Comparison of ENCODE assay signal across 21 cellular contexts in genomic region chr15:31402003-31402402, GRCh38.
DNase-seq lines count a peak whose midpoint lies in the region; ATAC-seq and TF ChIP-seq lines count a peak whose summit lies in the region.
"Had no signal": no experiment of that assay in that cellular context is flagged by ENCODE, and none has a peak within 500 bp of the region (broad histone marks: within the 10 kb centered on the region; RNA-seq: fewer than 3 reads in every experiment).

No MANE protein-coding gene starts in this region.

- no peak for ATAC-seq in activated CD8-positive, alpha-beta T cell treated with anti-CD3 and anti-CD28 coated beads, Interleukin-2, amount 10 ng/mL, durations not matched to agents 7 days and 5 days
- ATAC-seq in activated CD8-positive, alpha-beta T cell treated with anti-CD3 and anti-CD28 coated beads for 36 hours, result no peak
- ATAC-seq in GM18870 (IDR thresholded peaks at IDR 0.05; ENCODE audit: unreplicated experiment), result no peak
- ATAC-seq: activated naive CD4-positive, alpha-beta T cell treated with anti-CD3 and anti-CD28 coated beads, Interleukin-2, amount 50 U/mL, for 72 hours; HCT116 had no signal

- POLR2A ChIA-PET in activated CD8-positive, alpha-beta T cell treated with anti-CD3 and anti-CD28 coated beads, Interleukin-2, amount 10 ng/mL, durations not matched to agents 7 days and 5 days (lab: Charles Lee), result interaction anchor here (0.6 to 1.9 kb wide), 3 partner anchors 10 to 581 kb away, joined by 3 to 4 read pairs (median 3); no protein-coding TSS in a partner anchor
- POLR2A ChIA-PET in activated CD8-positive, alpha-beta T cell treated with anti-CD3 and anti-CD28 coated beads for 36 hours (lab: Charles Lee), result interaction anchor here (5.3 kb wide), 1 partner anchor 33 kb away, joined by 36 read pairs; no protein-coding TSS in a partner anchor

- H3K36me3 ChIP-seq in adipocyte (ENCODE audit: control insufficient read depth, insufficient read depth, low read length, severe bottlenecking), result no peaks in the 10 kb centered on the region
- peaks cover 0 to 4% of the 10 kb centered on the region in 2 experiments for H3K36me3 ChIP-seq in mesenchymal stem cell (ENCODE audit: control insufficient read depth in 1 of 2, insufficient read depth in 2 of 2, low read depth in 1 of 2, low read length in 2 of 2)
- no peaks in the 10 kb centered on the region for H3K36me3 ChIP-seq in thyroid gland
- H3K36me3 ChIP-seq: neutrophil had no signal

- no peak overlapping the region for H3K18ac ChIP-seq in mesenchymal stem cell (ENCODE audit: low read depth in 1 of 2, low read length in 2 of 2)

- CTCF ChIA-PET in activated CD8-positive, alpha-beta T cell treated with anti-CD3 and anti-CD28 coated beads, Interleukin-2, amount 10 ng/mL, durations not matched to agents 7 days and 5 days (lab: Charles Lee), result interaction anchor here (1.8 kb wide), 1 partner anchor 33 kb away, joined by 8 read pairs; no protein-coding TSS in a partner anchor
- CTCF ChIA-PET in activated CD8-positive, alpha-beta T cell treated with anti-CD3 and anti-CD28 coated beads for 36 hours (lab: Charles Lee), result no interaction called here

- no peak overlapping the region for H2AK5ac ChIP-seq in mesenchymal stem cell (ENCODE audit: low read length, severe bottlenecking)

- H3K23ac ChIP-seq in mesenchymal stem cell (ENCODE audit: low read length in 2 of 2), result no peak overlapping the region

- H3K9ac ChIP-seq in adipocyte (ENCODE audit: low read length), result peak overlapping the region; percentile 66
- peak overlapping the region; percentile 67 for H3K9ac ChIP-seq in mesenchymal stem cell (ENCODE audit: low read length)

- H3K36me3 Mint-ChIP-seq in activated CD8-positive, alpha-beta T cell treated with anti-CD3 and anti-CD28 coated beads, Interleukin-2, amount 10 ng/mL, durations not matched to agents 7 days and 5 days (ENCODE audit: low read depth), result peaks cover 13% of the 10 kb centered on the region
- peaks cover 7% of the 10 kb centered on the region for H3K36me3 Mint-ChIP-seq in activated CD8-positive, alpha-beta T cell treated with anti-CD3 and anti-CD28 coated beads for 36 hours (ENCODE audit: low read depth)

- H3K4me3 Mint-ChIP-seq in activated CD8-positive, alpha-beta T cell treated with anti-CD3 and anti-CD28 coated beads, Interleukin-2, amount 10 ng/mL, durations not matched to agents 7 days and 5 days, result no peak overlapping the region
- no peak overlapping the region for H3K4me3 Mint-ChIP-seq in activated CD8-positive, alpha-beta T cell treated with anti-CD3 and anti-CD28 coated beads for 36 hours

- peak overlapping the region; percentile 48 for H3K27ac Mint-ChIP-seq in activated CD8-positive, alpha-beta T cell treated with anti-CD3 and anti-CD28 coated beads, Interleukin-2, amount 10 ng/mL, durations not matched to agents 7 days and 5 days
- no peak overlapping the region for H3K27ac Mint-ChIP-seq in activated CD8-positive, alpha-beta T cell treated with anti-CD3 and anti-CD28 coated beads for 36 hours
- H3K27ac Mint-ChIP-seq: activated naive CD4-positive, alpha-beta T cell treated with anti-CD3 and anti-CD28 coated beads, Interleukin-2, amount 50 U/mL, for 72 hours had no signal

- H3K9me3 ChIP-seq in adipocyte (ENCODE audit: control insufficient read depth, low read length), result no peaks in the 10 kb centered on the region
- H3K9me3 ChIP-seq in mesenchymal stem cell (ENCODE audit: control insufficient read depth, low read length), result peaks cover 6% of the 10 kb centered on the region
- H3K9me3 ChIP-seq in thyroid gland, result no peaks in the 10 kb centered on the region
- H3K9me3 ChIP-seq: neutrophil had no signal

- no peak overlapping the region for H4K8ac ChIP-seq in mesenchymal stem cell (ENCODE audit: low read length)

- H3K27me3 ChIP-seq in adipocyte (replicated peaks; ENCODE audit: control insufficient read depth, insufficient read depth, low read length) (no peaks in the 10 kb centered on the region), mesenchymal stem cell (ENCODE audit: control insufficient read depth in 1 of 2, insufficient read depth in 1 of 2, low read length in 2 of 2) (no peaks in the 10 kb centered on the region), thyroid gland (no peaks in the 10 kb centered on the region)

- no peak for DNase-seq in activated CD8-positive, alpha-beta T cell treated with anti-CD3 and anti-CD28 coated beads, Interleukin-2, amount 10 ng/mL, durations not matched to agents 7 days and 5 days
- no peak for DNase-seq in activated CD8-positive, alpha-beta T cell treated with anti-CD3 and anti-CD28 coated beads for 36 hours
- no peak for DNase-seq in adipocyte (ENCODE audit: low read depth)
- DNase-seq in mesenchymal stem cell, result no peak
- no peak for DNase-seq in thyroid gland
- no peak for DNase-seq in NCI-H1105 treated with DMSO at 0.1 percent for 48 hours (lab: John Stamatoyannopoulos, UW)
- no peak for DNase-seq in central memory CD4-positive, alpha-beta T cell
- DNase-seq: activated T-cell treated with anti-CD3 and anti-CD28 coated beads, Interleukin-2, amount 50 U/mL, for 48 hours; DMS153; erythroblast; NCI-H748 treated with DMSO at 0.1 percent for 48 hours; SHP77 treated with DMSO at 0.1 percent for 48 hours; stimulated activated naive CD4-positive, alpha-beta T cell; T-helper 2 cell had no signal

- no peak for TF ChIP-seq CTCF in activated CD8-positive, alpha-beta T cell treated with anti-CD3 and anti-CD28 coated beads for 36 hours (IDR thresholded peaks at IDR 0.05)
- no peak for TF ChIP-seq CTCF in thyroid gland (IDR thresholded peaks at IDR 0.05)

- TF ChIP-seq POLR2A in thyroid gland (IDR thresholded peaks at IDR 0.05), result no peak

- H2BK5ac ChIP-seq in mesenchymal stem cell (ENCODE audit: low read depth, low read length, poor library complexity, severe bottlenecking), result no peak overlapping the region

- peak overlapping the region; percentile 12 for H2BK15ac ChIP-seq in mesenchymal stem cell (ENCODE audit: low read depth, poor library complexity, severe bottlenecking)

- H2BK120ac ChIP-seq in mesenchymal stem cell (ENCODE audit: low read depth, low read length), result no peak overlapping the region

- H4K91ac ChIP-seq in mesenchymal stem cell (ENCODE audit: low read length), result no peak overlapping the region

- H3K4me2 ChIP-seq in mesenchymal stem cell (ENCODE audit: low read length, poor library complexity, severe bottlenecking), result no peak overlapping the region
- H3K4me2 ChIP-seq: A549 had no signal

- peaks cover 8% of the 10 kb centered on the region for H3K9me3 Mint-ChIP-seq in activated CD8-positive, alpha-beta T cell treated with anti-CD3 and anti-CD28 coated beads, Interleukin-2, amount 10 ng/mL, durations not matched to agents 7 days and 5 days (ENCODE audit: insufficient read depth)
- H3K9me3 Mint-ChIP-seq in activated CD8-positive, alpha-beta T cell treated with anti-CD3 and anti-CD28 coated beads for 36 hours, result peaks cover 10% of the 10 kb centered on the region

- H2BK12ac ChIP-seq in mesenchymal stem cell (ENCODE audit: low read length in 2 of 2), result peak overlapping the region in 1 of 2 experiments; percentile 37

- H3K79me1 ChIP-seq in mesenchymal stem cell (replicated peaks; ENCODE audit: low read length, poor library complexity, severe bottlenecking), result no peaks in the 10 kb centered on the region

- H3K14ac ChIP-seq in mesenchymal stem cell (ENCODE audit: low read length in 2 of 2), result no peak overlapping the region

- H3K4me3 ChIP-seq in adipocyte (ENCODE audit: low read length) (no peak overlapping the region), mesenchymal stem cell (ENCODE audit: insufficient read depth in 1 of 2, low read depth in 1 of 2, low read length in 2 of 2) (no peak overlapping the region), thyroid gland (replicated peaks in 1 of 3) (no peak overlapping the region)
- H3K4me3 ChIP-seq: A549, K562 had no signal

- intact Hi-C loops in activated CD8-positive, alpha-beta T cell treated with anti-CD3 and anti-CD28 coated beads for 36 hours (cut with micrococcal nuclease), result no loop called here
- intact Hi-C loops in thyroid gland (cut with DNase I), result no loop called here

- peaks cover 65% of the 10 kb centered on the region for H3K4me1 Mint-ChIP-seq in activated CD8-positive, alpha-beta T cell treated with anti-CD3 and anti-CD28 coated beads, Interleukin-2, amount 10 ng/mL, durations not matched to agents 7 days and 5 days (ENCODE audit: low read depth)
- peaks cover 62% of the 10 kb centered on the region for H3K4me1 Mint-ChIP-seq in activated CD8-positive, alpha-beta T cell treated with anti-CD3 and anti-CD28 coated beads for 36 hours (ENCODE audit: low read depth)

- H3K27ac ChIP-seq in mesenchymal stem cell (ENCODE audit: low read length, poor library complexity, severe bottlenecking), result no peak overlapping the region
- H3K27ac ChIP-seq in thyroid gland, result peak overlapping the region; percentile 36 to 56 (median 50)
- H3K27ac ChIP-seq: A549, neutrophil, VCaP had no signal

- peak overlapping the region in 1 of 2 experiments; percentile 13 for H3K4ac ChIP-seq in mesenchymal stem cell (ENCODE audit: low read depth in 1 of 2, low read length in 2 of 2)

- 94% methylated on average over 8 of the region's 8 CpGs for WGBS in mesenchymal stem cell
- WGBS in thyroid gland, 2 donors, result 85 to 90% methylated on average over 5 to 8 of the region's 8 CpGs

- no peaks in the 10 kb centered on the region for H3K27me3 Mint-ChIP-seq in activated CD8-positive, alpha-beta T cell treated with anti-CD3 and anti-CD28 coated beads, Interleukin-2, amount 10 ng/mL, durations not matched to agents 7 days and 5 days (ENCODE audit: low read depth)
- no peaks in the 10 kb centered on the region for H3K27me3 Mint-ChIP-seq in activated CD8-positive, alpha-beta T cell treated with anti-CD3 and anti-CD28 coated beads for 36 hours

- H3K4me1 ChIP-seq in adipocyte (ENCODE audit: control insufficient read depth, insufficient read depth, low read length) (peaks cover 43% of the 10 kb centered on the region), mesenchymal stem cell (ENCODE audit: control insufficient read depth, insufficient read depth, low read depth, low read length) (peaks cover 11% of the 10 kb centered on the region), thyroid gland (peaks cover 8 to 38% of the 10 kb centered on the region in 2 donors)

- H2AFZ ChIP-seq in mesenchymal stem cell (ENCODE audit: low read depth, low read length), result no peak overlapping the region
